Comparison of ENCODE assay signal across 8 cellular contexts in genomic region chr17:30708241-30709078, GRCh38.
A peak's percentile ranks its signal among the peaks of the same experiment; 100 is the strongest.
DNase-seq lines count a peak whose midpoint lies in the region; ATAC-seq, FAIRE-seq and TF ChIP-seq lines count a peak whose summit lies in the region.
"Not testable (repeated sequence)": the region's sequence is repeated elsewhere in the genome, so short reads cannot be mapped to it uniquely, and the experiment has no call there.

No MANE protein-coding gene starts in this region.

- H3K4me1 ChIP-seq in IMR-90 (ENCODE audit: control insufficient read depth, insufficient read depth, low read length), result not testable (repeated sequence)

- not testable (repeated sequence) for BruUV-seq in IMR-90 (replicated peaks; lab: Mats Ljungman, UMichigan)

- not testable (repeated sequence) for H3K79me1 ChIP-seq in IMR-90 (ENCODE audit: low read depth in 1 of 2, low read length in 2 of 2)

- H3K27ac ChIP-seq in IMR-90 (ENCODE audit: insufficient read depth, low read length), result peak overlapping the region; percentile 53

- H3K23ac ChIP-seq in IMR-90 (ENCODE audit: low read depth, low read length), result not testable (repeated sequence)

- H3K14ac ChIP-seq in IMR-90 (replicated peaks; ENCODE audit: low read depth, low read length), result not testable (repeated sequence)

- not testable (repeated sequence) for H3K18ac ChIP-seq in IMR-90 (ENCODE audit: low read depth, low read length)

- POLR2A ChIA-PET in IMR-90 (lab: Charles Lee; ENCODE audit: unreplicated experiment), result not testable (repeated sequence)

- intact Hi-C loops in IMR-90 (cut with micrococcal nuclease), result not testable (repeated sequence)

- peak overlapping the region; percentile 47 for H2BK120ac ChIP-seq in IMR-90 (ENCODE audit: low read depth, low read length)

- H3K9me3 ChIP-seq in IMR-90 (ENCODE audit: control insufficient read depth, insufficient read depth, low read length), result not testable (repeated sequence)

- not testable (repeated sequence) for H4K5ac ChIP-seq in IMR-90 (ENCODE audit: low read depth, low read length)

- not testable (repeated sequence) for TF ChIP-seq POLR2A in GM12891 (IDR thresholded peaks at IDR 0.05; ENCODE audit: low read depth, low read length); IMR-90 (IDR thresholded peaks at IDR 0.05; ENCODE audit: low read depth, low read length)

- H3K9ac ChIP-seq in IMR-90 (ENCODE audit: low read depth, low read length), result peak overlapping the region; percentile 39

- H4K91ac ChIP-seq in IMR-90 (ENCODE audit: insufficient read depth, low read depth, low read length), result not testable (repeated sequence)

- in situ Hi-C loops in IMR-90 (cut with MboI; ENCODE audit: low sequenced_read_pairs), result loop anchor here (25.0 kb wide), 1 partner anchor 396 kb away; no protein-coding TSS in a partner anchor

- H2AK5ac ChIP-seq in IMR-90 (ENCODE audit: low read depth, low read length), result not testable (repeated sequence)

- dilution Hi-C loops in IMR-90 (cut with HindIII; ENCODE audit: low sequenced_read_pairs, unreplicated experiment), result not testable (repeated sequence)

- WGBS in IMR-90 (ENCODE audit: extremely low coverage in 2 of 2, insufficient read length in 1 of 2), 2 experiments, result 0% methylated on average over 30 of the region's 75 CpGs; no CpG with 5 or more reads in 1 of the 2 experiments

- peak overlapping the region; percentile 18; the same call in 1 of the 2 replicates for H3K56ac ChIP-seq in IMR-90 (ENCODE audit: extremely low read depth, insufficient read depth, low read length)

- H2BK5ac ChIP-seq in IMR-90 (ENCODE audit: low read depth, low read length, poor library complexity, severe bottlenecking), result peak overlapping the region; percentile 12

- not testable (repeated sequence) for TF ChIP-seq CTCF in IMR-90 (conservative IDR thresholded peaks at IDR 0.05; ENCODE audit: low read depth, low read length); choroid plexus epithelial cell (conservative IDR thresholded peaks at IDR 0.05; ENCODE audit: low read depth, low read length); retinal pigment epithelial cell (conservative IDR thresholded peaks at IDR 0.05; ENCODE audit: low read depth, low read length)

- H3K36me3 ChIP-seq in IMR-90 (ENCODE audit: control insufficient read depth, insufficient read depth, low read length), result not testable (repeated sequence)

- H2AFZ ChIP-seq in IMR-90 (replicated peaks; ENCODE audit: low read length, poor library complexity), result peak overlapping the region; percentile 91

- CTCF ChIA-PET in IMR-90 (lab: Yijun Ruan, JAX), result interaction anchor here (1.2 kb wide), 1 partner anchor 232 kb away, joined by 3 read pairs; no protein-coding TSS in a partner anchor

- peak; percentile 96 for FAIRE-seq in GM12891 (lab: Jason Lieb, UNC)
- peak; percentile 91 for FAIRE-seq in urothelium cell line (lab: Jason Lieb, UNC)

- H3K27me3 ChIP-seq in IMR-90 (ENCODE audit: control insufficient read depth, insufficient read depth, low read length), result peaks cover 24% of the 10 kb centered on the region

- H3K4ac ChIP-seq in IMR-90 (ENCODE audit: low read depth, low read length), result peak overlapping the region; percentile 31; the same call in 1 of the 2 replicates

- ATAC-seq in IMR-90 (ENCODE audit: low read depth), result peak; percentile 85

- H2BK20ac ChIP-seq in IMR-90 (ENCODE audit: low read depth, low read length), result not testable (repeated sequence)

- peak overlapping the region; percentile 80 for H3K4me2 ChIP-seq in IMR-90 (ENCODE audit: low read depth, low read length)

- peak; percentile 62 for DNase-seq in GM12891 (ENCODE audit: insufficient read length, low spot score)
- peak; percentile 94 for DNase-seq in IMR-90
- peak; percentile 8 for DNase-seq in NK-92 (lab: John Stamatoyannopoulos, UW; ENCODE audit: unreplicated experiment)
- peak; percentile 44 to 48 for DNase-seq in activated CD4-positive, alpha-beta T cell treated with anti-CD3 and anti-CD28 coated beads, Interleukin-2, amount 50 U/mL, for 24 hours (ENCODE audit: low read depth in 1 of 2, low spot score in 1 of 2)
- peak; percentile 96 for DNase-seq in choroid plexus epithelial cell (ENCODE audit: low read depth)
- DNase-seq in iPS-NIHi7 (ENCODE audit: extremely low spot score), result peak; percentile 71
- peak; percentile 89 for DNase-seq in retinal pigment epithelial cell (ENCODE audit: low read depth)
- peak; percentile 70 for DNase-seq in urothelium cell line (ENCODE audit: low spot score)

- peak overlapping the region; percentile 68 to 86 for H4K8ac ChIP-seq in IMR-90 (ENCODE audit: low read depth in 2 of 2, low read length in 2 of 2)

- peak overlapping the region; percentile 56 for H3K4me3 ChIP-seq in IMR-90 (ENCODE audit: insufficient read depth, low read depth, low read length)
- H3K4me3 ChIP-seq in choroid plexus epithelial cell (ENCODE audit: low read depth, low read length), result peak overlapping the region; percentile 73
- H3K4me3 ChIP-seq in retinal pigment epithelial cell (ENCODE audit: low read length), result peak overlapping the region; percentile 71

- not testable (repeated sequence) for H4K20me1 ChIP-seq in IMR-90 (ENCODE audit: insufficient read depth, low read length)

- TF ChIP-seq RAD21 in IMR-90 (IDR thresholded peaks at IDR 0.05; ENCODE audit: low read length), result not testable (repeated sequence)

- H2BK15ac ChIP-seq in IMR-90 (ENCODE audit: low read depth, low read length), result not testable (repeated sequence)

- H2AK9ac ChIP-seq in IMR-90 (replicated peaks; ENCODE audit: low read depth, low read length, poor library complexity), result not testable (repeated sequence)

- not testable (repeated sequence) for H3K9me1 ChIP-seq in IMR-90 (ENCODE audit: insufficient read depth, low read length)

TF ChIP-seq in GM12891, 5 proteins besides CTCF, POLR2A, EP300 and RAD21:
- TF ChIP-seq PAX5 (IDR thresholded peaks at IDR 0.05; ENCODE audit: insufficient read depth, low read length, severe bottlenecking), result peak; percentile 55

TF ChIP-seq in IMR-90, 13 proteins besides CTCF, POLR2A, EP300 and RAD21:
- TF ChIP-seq MAZ (IDR thresholded peaks at IDR 0.05; ENCODE audit: borderline replicate concordance, low read depth, low read length) (peak; percentile 90), BHLHE40 (IDR thresholded peaks at IDR 0.05; ENCODE audit: low read depth, low read length) (0 out of 2 replicates have a peak, but pooled peaks have one; percentile 21)
TF ChIP-seq in IMR-90: peak in this region for 2; not testable (repeated sequence) for 11.

Comparison
In these comparisons a context has a peak if more than half of its experiments do, and no peak if none do; other contexts are left out.
1. Peak in every context shown above with its lines: DNase-seq, ATAC-seq, H3K4me3 ChIP-seq and H3K27ac ChIP-seq.
2. DNase-seq: peak in every context shown above with its lines; median percentile 96 in choroid plexus epithelial cell; 94 in IMR-90; 89 in retinal pigment epithelial cell; 71 in iPS-NIHi7; 70 in urothelium cell line; 62 in GM12891; 46 in activated CD4-positive, alpha-beta T cell treated with anti-CD3 and anti-CD28 coated beads, Interleukin-2, amount 50 U/mL, for 24 hours; 8 in NK-92.